ENCODE assay signal across 25 cellular contexts in genomic region chr7:29918850-29919249, GRCh38.
"Had no signal": no experiment of that assay in that cellular context is flagged by ENCODE, and none has a peak within 500 bp of the region (broad histone marks: within the 10 kb centered on the region; RNA-seq: fewer than 3 reads in every experiment).

No MANE protein-coding gene starts in this region.

- H3K27me3 Mint-ChIP-seq: activated CD4-positive, alpha-beta T cell treated with anti-CD3 and anti-CD28 coated beads for 36 hours had no signal

- H3K9me3 Mint-ChIP-seq: activated CD4-positive, alpha-beta memory T cell treated with anti-CD3 and anti-CD28 coated beads for 36 hours; activated CD4-positive, alpha-beta T cell treated with anti-CD3 and anti-CD28 coated beads, Interleukin-2, amount 10 ng/mL, durations not matched to agents 24 days and 14 days; activated naive CD4-positive, alpha-beta T cell treated with anti-CD3 and anti-CD28 coated beads for 36 hours; activated naive CD4-positive, alpha-beta T cell treated with anti-CD3 and anti-CD28 coated beads, Interleukin-2, amount 50 U/mL, for 24 hours; activated T-helper 1 cell treated with anti-CD3 and anti-CD28 coated beads, Interleukin-12 subunit alpha, Interleukin-12 subunit beta, Interleukin-2, Interleukin-4 antibody, amounts not matched to agents 30 ng/mL and 10 ng/mL and 1 ng/mL, durations not matched to agents 14 hours and 24 hours and 36 hours; activated T-helper 2 cell treated with anti-CD3 and anti-CD28 coated beads, Interferon-gamma antibody, Interleukin-2, Interleukin-4, amounts not matched to agents 10 μg/mL and 5 μg/mL and 100 μg/mL, durations not matched to agents 14 hours and 24 hours and 36 hours; central memory CD8-positive, alpha-beta T cell had no signal

- H3K27me3 ChIP-seq: brain microvascular endothelial cell had no signal

- H3K27ac ChIP-seq: brain microvascular endothelial cell had no signal

- H3K4me1 Mint-ChIP-seq: activated CD4-positive, alpha-beta T cell treated with anti-CD3 and anti-CD28 coated beads for 36 hours; activated CD4-positive, alpha-beta T cell treated with anti-CD3 and anti-CD28 coated beads, Interleukin-2, amount 10 ng/mL, durations not matched to agents 24 days and 14 days; activated CD8-positive, alpha-beta memory T cell treated with anti-CD3 and anti-CD28 coated beads, Interleukin-2, amount 10 ng/mL, durations not matched to agents 7 days and 5 days; activated naive CD4-positive, alpha-beta T cell treated with anti-CD3 and anti-CD28 coated beads, Interleukin-2, amount 50 U/mL, for 24 hours; central memory CD8-positive, alpha-beta T cell had no signal

- DNase-seq: activated CD4-positive, alpha-beta memory T cell treated with anti-CD3 and anti-CD28 coated beads for 36 hours; activated CD4-positive, alpha-beta T cell treated with anti-CD3 and anti-CD28 coated beads for 36 hours; activated CD4-positive, alpha-beta T cell treated with anti-CD3 and anti-CD28 coated beads, Interleukin-2, amount 10 ng/mL, durations not matched to agents 24 days and 14 days; activated CD4-positive, CD25-positive, alpha-beta regulatory T cell; activated CD4-positive, CD25-positive, alpha-beta regulatory T cell treated with anti-CD3 and anti-CD28 coated beads, Interleukin-2, amount 50 U/mL, for 72 hours; activated CD8-positive, alpha-beta memory T cell treated with anti-CD3 and anti-CD28 coated beads, Interleukin-2, amount 10 ng/mL, durations not matched to agents 7 days and 5 days; activated CD8-positive, alpha-beta memory T cell treated with anti-CD3 and anti-CD28 coated beads, Interleukin-2, amount 50 U/mL, for 4 hours; activated CD8-positive, alpha-beta T cell treated with anti-CD3 and anti-CD28 coated beads, Interleukin-2, amount 10 ng/mL, durations not matched to agents 7 days and 5 days; activated effector memory CD4-positive, alpha-beta T cell treated with anti-CD3 and anti-CD28 coated beads, Interleukin-2, amount 50 U/mL, for 16 hours; activated naive CD4-positive, alpha-beta T cell treated with anti-CD3 and anti-CD28 coated beads for 36 hours; activated T-cell treated with anti-CD3 and anti-CD28 coated beads, Interleukin-2, amount 50 U/mL, for 1 hour; activated T-cell treated with anti-CD3 and anti-CD28 coated beads, Interleukin-2, amount 50 U/mL, for 48 hours; amniotic stem cell; anterior cingulate cortex; brain microvascular endothelial cell; cortex of kidney; dermis blood vessel endothelial cell; effector CD8-positive, alpha-beta T cell; foreskin fibroblast; head of caudate nucleus; T-helper 2 cell had no signal

- H3K36me3 Mint-ChIP-seq: activated CD4-positive, alpha-beta memory T cell treated with anti-CD3 and anti-CD28 coated beads for 36 hours; activated CD8-positive, alpha-beta memory T cell treated with anti-CD3 and anti-CD28 coated beads, Interleukin-2, amount 10 ng/mL, durations not matched to agents 7 days and 5 days; activated naive CD4-positive, alpha-beta T cell treated with anti-CD3 and anti-CD28 coated beads, Interleukin-2, amount 50 U/mL, for 24 hours had no signal

- H3K27ac Mint-ChIP-seq: activated CD4-positive, alpha-beta memory T cell treated with anti-CD3 and anti-CD28 coated beads for 36 hours; activated CD4-positive, alpha-beta T cell treated with anti-CD3 and anti-CD28 coated beads for 36 hours; activated CD4-positive, alpha-beta T cell treated with anti-CD3 and anti-CD28 coated beads, Interleukin-2, amount 10 ng/mL, durations not matched to agents 24 days and 14 days; activated CD8-positive, alpha-beta memory T cell treated with anti-CD3 and anti-CD28 coated beads, Interleukin-2, amount 10 ng/mL, durations not matched to agents 7 days and 5 days; activated CD8-positive, alpha-beta T cell treated with anti-CD3 and anti-CD28 coated beads, Interleukin-2, amount 10 ng/mL, durations not matched to agents 7 days and 5 days; activated naive CD4-positive, alpha-beta T cell treated with anti-CD3 and anti-CD28 coated beads for 36 hours; activated naive CD4-positive, alpha-beta T cell treated with anti-CD3 and anti-CD28 coated beads, Interleukin-2, amount 50 U/mL, for 24 hours; activated T-helper 1 cell treated with anti-CD3 and anti-CD28 coated beads, Interleukin-12 subunit alpha, Interleukin-12 subunit beta, Interleukin-2, Interleukin-4 antibody, amounts not matched to agents 30 ng/mL and 10 ng/mL and 1 ng/mL, durations not matched to agents 14 hours and 24 hours and 36 hours; activated T-helper 2 cell treated with anti-CD3 and anti-CD28 coated beads, Interferon-gamma antibody, Interleukin-2, Interleukin-4, amounts not matched to agents 10 μg/mL and 5 μg/mL and 100 μg/mL, durations not matched to agents 14 hours and 24 hours and 36 hours had no signal

- H3K4me3 Mint-ChIP-seq: activated CD4-positive, alpha-beta memory T cell treated with anti-CD3 and anti-CD28 coated beads for 36 hours; activated CD4-positive, alpha-beta T cell treated with anti-CD3 and anti-CD28 coated beads for 36 hours; activated CD4-positive, alpha-beta T cell treated with anti-CD3 and anti-CD28 coated beads, Interleukin-2, amount 10 ng/mL, durations not matched to agents 24 days and 14 days; activated CD8-positive, alpha-beta memory T cell treated with anti-CD3 and anti-CD28 coated beads, Interleukin-2, amount 10 ng/mL, durations not matched to agents 7 days and 5 days; activated CD8-positive, alpha-beta T cell treated with anti-CD3 and anti-CD28 coated beads, Interleukin-2, amount 10 ng/mL, durations not matched to agents 7 days and 5 days; activated naive CD4-positive, alpha-beta T cell treated with anti-CD3 and anti-CD28 coated beads for 36 hours; activated naive CD4-positive, alpha-beta T cell treated with anti-CD3 and anti-CD28 coated beads, Interleukin-2, amount 50 U/mL, for 24 hours; activated T-helper 1 cell treated with anti-CD3 and anti-CD28 coated beads, Interleukin-12 subunit alpha, Interleukin-12 subunit beta, Interleukin-2, Interleukin-4 antibody, amounts not matched to agents 30 ng/mL and 10 ng/mL and 1 ng/mL, durations not matched to agents 14 hours and 24 hours and 36 hours; central memory CD8-positive, alpha-beta T cell had no signal
